Comparison of ENCODE assay signal across 27 cellular contexts in the genomic region with DNA sequence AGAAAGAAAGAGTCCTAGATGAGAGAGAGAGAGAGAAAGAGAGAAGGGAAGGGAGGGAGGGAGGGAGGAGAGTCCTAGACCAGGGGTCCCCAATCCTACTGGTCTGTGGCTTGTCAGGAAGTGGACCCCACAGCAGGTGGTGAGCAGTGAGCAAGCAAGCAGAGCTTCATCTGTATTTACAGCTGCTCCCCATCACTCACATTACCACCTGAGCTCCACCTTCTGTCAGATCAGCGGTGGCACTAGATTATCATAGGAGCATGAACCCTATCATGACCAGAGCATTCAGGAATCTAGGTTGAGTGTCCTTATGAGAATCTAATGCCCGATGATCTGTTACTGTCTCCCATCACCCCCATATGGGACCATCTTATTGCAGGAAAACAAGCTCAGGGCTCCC. TPM values are rescaled to one million over a fixed set of nuclear protein-coding genes. Genes with fewer than 3 reads are reported as not detected.
DNase-seq lines count a peak whose midpoint lies in the region; ATAC-seq and TF ChIP-seq lines count a peak whose summit lies in the region.
"Had no signal": no experiment of that assay in that cellular context is flagged by ENCODE, and none has a peak within 500 bp of the region (broad histone marks: within the 10 kb centered on the region; RNA-seq: fewer than 3 reads in every experiment).

No MANE protein-coding gene starts in this region.

- H3K4me3 ChIP-seq in OCI-LY7 (ENCODE audit: low read depth, low read length, poor library complexity, severe bottlenecking) = no peak overlapping the region
- H3K4me3 ChIP-seq: left ventricle myocardium inferior, MG63, ovary had no signal

- CTCF ChIA-PET in OCI-LY7 (lab: Charles Lee; ENCODE audit: unreplicated experiment) = no interaction called here

- H3K4me1 ChIP-seq in OCI-LY7 (ENCODE audit: insufficient read depth, low read length, poor library complexity, severe bottlenecking) = peaks cover 11% of the 10 kb centered on the region
- H3K4me1 ChIP-seq: left ventricle myocardium inferior had no signal

- BruUV-seq in OCI-LY7 (replicated peaks; lab: Mats Ljungman, UMichigan) = no TSS peak

- DNase-seq in NCI-H2171 treated with DMSO at 0.1 percent for 48 hours (lab: John Stamatoyannopoulos, UW) (peak; percentile 37), NCI-H2171 (lab: John Stamatoyannopoulos, UW) (no peak), DMS53 treated with DMSO at 0.1 percent for 48 hours (lab: John Stamatoyannopoulos, UW; ENCODE audit: unreplicated experiment) (peak; percentile 49), OCI-LY7 (ENCODE audit: low spot score) (peak; percentile 68), inferior parietal cortex (ENCODE audit: extremely low spot score) (no peak)
- DNase-seq: activated CD4-positive, alpha-beta T cell treated with anti-CD3 and anti-CD28 coated beads, Interleukin-2, amount 50 U/mL, for 4 hours; activated effector memory CD4-positive, alpha-beta T cell treated with anti-CD3 and anti-CD28 coated beads, Interleukin-2, amount 50 U/mL, for 16 hours; brain microvascular endothelial cell; DMS79 treated with DMSO at 0.1 percent for 48 hours; effector memory CD4-positive, alpha-beta T cell; foreskin keratinocyte; GOT3; left ventricle myocardium inferior; MG63; midbrain; NCI-H1417 treated with DMSO at 0.1 percent for 48 hours; ovary; right cardiac atrium; stimulated activated CD4-positive, alpha-beta T cell treated with anti-CD3 and anti-CD28 coated beads, Interleukin-4, amount 100 ng/mL, for 1 hour; stimulated activated naive B cell treated with anti-CD40 and anti-IgM and Interleukin-4, amounts not matched to agents 10 μg/mL and 1 μg/mL and 100 μg/mL, for 72 hours; T-helper 9 cell had no signal

- intact Hi-C loops in OCI-LY7 (cut with micrococcal nuclease; ENCODE audit: unreplicated experiment) = loop anchor here (1.0 kb wide), 1 partner anchor 86 kb away; no protein-coding TSS in a partner anchor
- intact Hi-C loops in dendritic cell treated with granulocyte-macrophage colony-stimulating factor and Interleukin-4, amounts not matched to agents 40 ng/mL and 50 ng/mL, for 4 days (cut with micrococcal nuclease) = no loop called here

- no peak; the same call in 1 of the 2 replicates for TF ChIP-seq CTCF in OCI-LY7 (conservative IDR thresholded peaks at IDR 0.05; ENCODE audit: low read length)

- POLR2A ChIA-PET in OCI-LY7 (lab: Charles Lee) = interaction anchor here (0.6 to 1.0 kb wide), 2 partner anchors 147 to 169 kb away, joined by 3 read pairs; no protein-coding TSS in a partner anchor

- 0 out of 2 replicates have a peak overlapping the region, but pooled peaks have one; percentile 34 for H2AFZ ChIP-seq in OCI-LY7 (ENCODE audit: low read length)

- H3K79me2 ChIP-seq in OCI-LY7 (ENCODE audit: insufficient read depth, low read depth, low read length) = no peaks in the 10 kb centered on the region

- no peaks in the 10 kb centered on the region for H3K9me2 ChIP-seq in OCI-LY7 (ENCODE audit: insufficient read depth, low read length)

- H3K27ac ChIP-seq in OCI-LY7 (ENCODE audit: low read depth, low read length, poor library complexity, severe bottlenecking) = no peak overlapping the region
- H3K27ac ChIP-seq: brain microvascular endothelial cell, foreskin keratinocyte, left ventricle myocardium inferior, ovary had no signal

- peaks cover 26% of the 10 kb centered on the region for H3K4me1 Mint-ChIP-seq in dendritic cell treated with granulocyte-macrophage colony-stimulating factor and Interleukin-4, amounts not matched to agents 40 ng/mL and 50 ng/mL, for 4 days (ENCODE audit: low read depth)

- peak overlapping the region; percentile 82 for H3K27ac Mint-ChIP-seq in dendritic cell treated with granulocyte-macrophage colony-stimulating factor and Interleukin-4, amounts not matched to agents 40 ng/mL and 50 ng/mL, for 4 days
- H3K27ac Mint-ChIP-seq: natural killer cell treated with Interleukin-12 subunit alpha and Interleukin-12 subunit beta and Interleukin-15 and Interleukin-18, amount 100 ng/mL, for 72 hours; WTC11 had no signal

- H3K9me3 Mint-ChIP-seq in dendritic cell treated with granulocyte-macrophage colony-stimulating factor and Interleukin-4, amounts not matched to agents 40 ng/mL and 50 ng/mL, for 4 days = peaks cover 9% of the 10 kb centered on the region

- H4K20me1 ChIP-seq in OCI-LY7 (ENCODE audit: insufficient read depth, low read length) = no peaks in the 10 kb centered on the region

- H3K4me2 ChIP-seq in OCI-LY7 (ENCODE audit: low read length) = no peak overlapping the region; the same call in 1 of the 2 replicates

- ATAC-seq in GM18517 (IDR thresholded peaks at IDR 0.05; ENCODE audit: unreplicated experiment) (no peak), GM21528 (IDR thresholded peaks at IDR 0.05; ENCODE audit: low FRiP score, unreplicated experiment) (no peak)
- ATAC-seq: esophagus mucosa; foreskin keratinocyte; natural killer cell treated with Interleukin-12 subunit alpha and Interleukin-12 subunit beta and Interleukin-15 and Interleukin-18, amount 100 ng/mL, for 72 hours; right cardiac atrium; stimulated activated naive B cell treated with anti-CD40 and anti-IgM and Interleukin-4, amounts not matched to agents 10 μg/mL and 1 μg/mL and 100 μg/mL, for 72 hours; WTC11 had no signal

- no peak overlapping the region for H3K4me3 Mint-ChIP-seq in dendritic cell treated with granulocyte-macrophage colony-stimulating factor and Interleukin-4, amounts not matched to agents 40 ng/mL and 50 ng/mL, for 4 days
- H3K4me3 Mint-ChIP-seq: natural killer cell treated with Interleukin-12 subunit alpha and Interleukin-12 subunit beta and Interleukin-15 and Interleukin-18, amount 100 ng/mL, for 72 hours; stimulated activated naive B cell treated with anti-CD40 and anti-IgM and Interleukin-4, amounts not matched to agents 10 μg/mL and 1 μg/mL and 100 μg/mL, for 72 hours; WTC11 had no signal

- H3K27me3 Mint-ChIP-seq in dendritic cell treated with granulocyte-macrophage colony-stimulating factor and Interleukin-4, amounts not matched to agents 40 ng/mL and 50 ng/mL, for 4 days = no peaks in the 10 kb centered on the region
- H3K27me3 Mint-ChIP-seq: stimulated activated naive B cell treated with anti-CD40 and anti-IgM and Interleukin-4, amounts not matched to agents 10 μg/mL and 1 μg/mL and 100 μg/mL, for 72 hours had no signal

- H3K36me3 ChIP-seq in OCI-LY7 (ENCODE audit: insufficient read depth, low read length) = no peaks in the 10 kb centered on the region
- H3K36me3 ChIP-seq: brain microvascular endothelial cell, left ventricle myocardium inferior, MG63, ovary had no signal

- no peaks in the 10 kb centered on the region for H3K9me3 ChIP-seq in OCI-LY7 (ENCODE audit: low read length)
- H3K9me3 ChIP-seq: MG63, ovary had no signal

- H3K36me3 Mint-ChIP-seq in dendritic cell treated with granulocyte-macrophage colony-stimulating factor and Interleukin-4, amounts not matched to agents 40 ng/mL and 50 ng/mL, for 4 days (ENCODE audit: low read depth) = no peaks in the 10 kb centered on the region
- H3K36me3 Mint-ChIP-seq: natural killer cell treated with Interleukin-12 subunit alpha and Interleukin-12 subunit beta and Interleukin-15 and Interleukin-18, amount 100 ng/mL, for 72 hours had no signal

RNA-seq across cellular contexts. Expression of a gene that starts 39.2 kb away (rescaled TPM):
- total RNA-seq in OCI-LY7 (2014; rRNA removed; shearing (Covaris generic)) = 14.1 and 20.1 TPM in 2 replicates
- 12.6 and 15.2 TPM in 2 replicates for total RNA-seq in OCI-LY7 (2022)

Comparison
In these comparisons a context has a peak if more than half of its experiments do, and no peak if none do; other contexts are left out.
1. DNase-seq: peak in NCI-H2171 treated with DMSO at 0.1 percent for 48 hours (single experiment), DMS53 treated with DMSO at 0.1 percent for 48 hours (single experiment) and OCI-LY7 (single experiment); none in NCI-H2171 (single experiment) and inferior parietal cortex (single experiment).